Comparison of ENCODE assay signal across 8 cellular contexts in genomic region chr2:70104231-70105111, GRCh38. TPM values are rescaled to one million over a fixed set of nuclear protein-coding genes. Genes with fewer than 3 reads are reported as not detected.
DNase-seq lines count a peak whose midpoint lies in the region; ATAC-seq and FAIRE-seq lines count a peak whose summit lies in the region.

No MANE protein-coding gene starts in this region.

- H3K4me1 Mint-ChIP-seq in natural killer cell treated with Interleukin-12 subunit alpha and Interleukin-12 subunit beta and Interleukin-15 and Interleukin-18, amount 100 ng/mL, for 72 hours (ENCODE audit: low read depth in 2 of 2) = peaks cover 37 to 54% of the 10 kb centered on the region in 2 donors

- FAIRE-seq in RCC 7860 (lab: Jason Lieb, UNC) = peak; percentile 93

- peak overlapping the region; percentile 97 to 98 for H3K27ac Mint-ChIP-seq in natural killer cell treated with Interleukin-12 subunit alpha and Interleukin-12 subunit beta and Interleukin-15 and Interleukin-18, amount 100 ng/mL, for 72 hours

- ATAC-seq in natural killer cell treated with Interleukin-12 subunit alpha and Interleukin-12 subunit beta and Interleukin-15 and Interleukin-18, amount 100 ng/mL, for 72 hours = no peak
- no peak for ATAC-seq in HG03442 (IDR thresholded peaks at IDR 0.05; ENCODE audit: unreplicated experiment)

- DNase-seq in SIG-M5 treated with dmso at 0.1 percent for 504 hours (lab: John Stamatoyannopoulos, UW; ENCODE audit: unreplicated experiment) (peak; percentile 74), SIG-M5 (lab: John Stamatoyannopoulos, UW) (no peak), RCC 7860 (ENCODE audit: low spot score) (peak; percentile 71), cerebellar cortex (ENCODE audit: low spot score) (peak; percentile 62), DMS53 treated with DMSO at 0.1 percent for 48 hours (lab: John Stamatoyannopoulos, UW; ENCODE audit: unreplicated experiment) (no peak)
- no peak for DNase-seq in natural killer cell treated with Interleukin-12 subunit alpha and Interleukin-12 subunit beta and Interleukin-15 and Interleukin-18, amount 100 ng/mL, for 72 hours (ENCODE audit: low spot score)
- DNase-seq in activated CD4-positive, CD25-positive, alpha-beta regulatory T cell (lab: John Stamatoyannopoulos, UW) = no peak

- H3K9me3 Mint-ChIP-seq in natural killer cell treated with Interleukin-12 subunit alpha and Interleukin-12 subunit beta and Interleukin-15 and Interleukin-18, amount 100 ng/mL, for 72 hours = no peaks in the 10 kb centered on the region

- no peaks in the 10 kb centered on the region for H3K27me3 Mint-ChIP-seq in natural killer cell treated with Interleukin-12 subunit alpha and Interleukin-12 subunit beta and Interleukin-15 and Interleukin-18, amount 100 ng/mL, for 72 hours

- no peaks in the 10 kb centered on the region for H3K36me3 Mint-ChIP-seq in natural killer cell treated with Interleukin-12 subunit alpha and Interleukin-12 subunit beta and Interleukin-15 and Interleukin-18, amount 100 ng/mL, for 72 hours

- peak overlapping the region; percentile 85 for H3K4me3 Mint-ChIP-seq in natural killer cell treated with Interleukin-12 subunit alpha and Interleukin-12 subunit beta and Interleukin-15 and Interleukin-18, amount 100 ng/mL, for 72 hours

RNA-seq across cellular contexts. Expression of gene PCBP1, which starts 17.2 kb away (rescaled TPM):
- total RNA-seq in natural killer cell treated with Interleukin-12 subunit alpha and Interleukin-12 subunit beta and Interleukin-15 and Interleukin-18, amount 100 ng/mL, for 72 hours = 100 to 1,000 TPM; 357 to 363 TPM

Comparison
In these comparisons a context has a peak if more than half of its experiments do, and no peak if none do; other contexts are left out.
1. DNase-seq: peak in SIG-M5 treated with dmso at 0.1 percent for 504 hours (single experiment), RCC 7860 (single experiment) and cerebellar cortex (single experiment); none in SIG-M5 (single experiment), natural killer cell treated with Interleukin-12 subunit alpha and Interleukin-12 subunit beta and Interleukin-15 and Interleukin-18, amount 100 ng/mL, for 72 hours (single experiment), DMS53 treated with DMSO at 0.1 percent for 48 hours (single experiment) and activated CD4-positive, CD25-positive, alpha-beta regulatory T cell (0 of 4).